In the genomic region with DNA sequence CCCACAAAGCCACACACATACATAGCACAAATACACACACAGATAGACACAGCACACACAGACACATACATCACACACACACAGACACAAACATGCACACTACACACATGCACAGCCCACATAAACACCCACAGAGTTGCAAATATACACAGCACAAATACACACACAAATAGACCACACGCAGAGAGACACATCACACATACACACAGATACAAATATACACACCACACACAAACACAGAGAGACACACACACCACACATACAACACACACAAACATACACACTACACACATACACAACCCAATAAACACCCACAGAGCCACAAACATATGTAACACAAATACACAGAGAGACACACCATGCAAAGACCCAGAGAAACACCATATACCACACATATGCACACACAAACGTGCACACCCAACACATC, we compare ENCODE assay signal across 1 cellular context.
TF ChIP-seq lines count a peak whose summit lies in the region.

No MANE protein-coding gene starts in this region.

TF ChIP-seq in HepG2, 621 proteins besides CTCF, POLR2A, EP300 and RAD21 (continued from another document):
- TF ChIP-seq, protein P1, sequence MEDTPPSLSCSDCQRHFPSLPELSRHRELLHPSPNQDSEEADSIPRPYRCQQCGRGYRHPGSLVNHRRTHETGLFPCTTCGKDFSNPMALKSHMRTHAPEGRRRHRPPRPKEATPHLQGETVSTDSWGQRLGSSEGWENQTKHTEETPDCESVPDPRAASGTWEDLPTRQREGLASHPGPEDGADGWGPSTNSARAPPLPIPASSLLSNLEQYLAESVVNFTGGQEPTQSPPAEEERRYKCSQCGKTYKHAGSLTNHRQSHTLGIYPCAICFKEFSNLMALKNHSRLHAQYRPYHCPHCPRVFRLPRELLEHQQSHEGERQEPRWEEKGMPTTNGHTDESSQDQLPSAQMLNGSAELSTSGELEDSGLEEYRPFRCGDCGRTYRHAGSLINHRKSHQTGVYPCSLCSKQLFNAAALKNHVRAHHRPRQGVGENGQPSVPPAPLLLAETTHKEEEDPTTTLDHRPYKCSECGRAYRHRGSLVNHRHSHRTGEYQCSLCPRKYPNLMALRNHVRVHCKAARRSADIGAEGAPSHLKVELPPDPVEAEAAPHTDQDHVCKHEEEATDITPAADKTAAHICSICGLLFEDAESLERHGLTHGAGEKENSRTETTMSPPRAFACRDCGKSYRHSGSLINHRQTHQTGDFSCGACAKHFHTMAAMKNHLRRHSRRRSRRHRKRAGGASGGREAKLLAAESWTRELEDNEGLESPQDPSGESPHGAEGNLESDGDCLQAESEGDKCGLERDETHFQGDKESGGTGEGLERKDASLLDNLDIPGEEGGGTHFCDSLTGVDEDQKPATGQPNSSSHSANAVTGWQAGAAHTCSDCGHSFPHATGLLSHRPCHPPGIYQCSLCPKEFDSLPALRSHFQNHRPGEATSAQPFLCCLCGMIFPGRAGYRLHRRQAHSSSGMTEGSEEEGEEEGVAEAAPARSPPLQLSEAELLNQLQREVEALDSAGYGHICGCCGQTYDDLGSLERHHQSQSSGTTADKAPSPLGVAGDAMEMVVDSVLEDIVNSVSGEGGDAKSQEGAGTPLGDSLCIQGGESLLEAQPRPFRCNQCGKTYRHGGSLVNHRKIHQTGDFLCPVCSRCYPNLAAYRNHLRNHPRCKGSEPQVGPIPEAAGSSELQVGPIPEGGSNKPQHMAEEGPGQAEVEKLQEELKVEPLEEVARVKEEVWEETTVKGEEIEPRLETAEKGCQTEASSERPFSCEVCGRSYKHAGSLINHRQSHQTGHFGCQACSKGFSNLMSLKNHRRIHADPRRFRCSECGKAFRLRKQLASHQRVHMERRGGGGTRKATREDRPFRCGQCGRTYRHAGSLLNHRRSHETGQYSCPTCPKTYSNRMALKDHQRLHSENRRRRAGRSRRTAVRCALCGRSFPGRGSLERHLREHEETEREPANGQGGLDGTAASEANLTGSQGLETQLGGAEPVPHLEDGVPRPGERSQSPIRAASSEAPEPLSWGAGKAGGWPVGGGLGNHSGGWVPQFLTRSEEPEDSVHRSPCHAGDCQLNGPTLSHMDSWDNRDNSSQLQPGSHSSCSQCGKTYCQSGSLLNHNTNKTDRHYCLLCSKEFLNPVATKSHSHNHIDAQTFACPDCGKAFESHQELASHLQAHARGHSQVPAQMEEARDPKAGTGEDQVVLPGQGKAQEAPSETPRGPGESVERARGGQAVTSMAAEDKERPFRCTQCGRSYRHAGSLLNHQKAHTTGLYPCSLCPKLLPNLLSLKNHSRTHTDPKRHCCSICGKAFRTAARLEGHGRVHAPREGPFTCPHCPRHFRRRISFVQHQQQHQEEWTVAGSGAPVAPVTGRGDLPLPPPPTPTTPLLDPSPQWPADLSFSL (CRISPR knock-in tag; IDR thresholded peaks at IDR 0.05) = peak; percentile 66; the same call in 1 of the 2 replicates
- TF ChIP-seq NFKB2 (CRISPR knock-in tag; IDR thresholded peaks at IDR 0.05; ENCODE audit: borderline replicate concordance) = no peak
- 0 out of 2 replicates have a peak, but pooled peaks have one; percentile 36 for TF ChIP-seq JUNB (CRISPR knock-in tag; IDR thresholded peaks at IDR 0.05; ENCODE audit: borderline replicate concordance)
- TF ChIP-seq TRIM22 (IDR thresholded peaks at IDR 0.05) = 0 out of 2 replicates have a peak, but pooled peaks have one; percentile 33
- peak; percentile 36 for TF ChIP-seq FOXA1 (IDR thresholded peaks at IDR 0.05)
- TF ChIP-seq FOXA1 (CRISPR knock-in tag; IDR thresholded peaks at IDR 0.05) = no peak
- TF ChIP-seq ZNF567 (CRISPR knock-in tag; IDR thresholded peaks at IDR 0.05; ENCODE audit: borderline replicate concordance) = no peak
TF ChIP-seq in HepG2: peak in this region for 5.
